In the genomic region with DNA sequence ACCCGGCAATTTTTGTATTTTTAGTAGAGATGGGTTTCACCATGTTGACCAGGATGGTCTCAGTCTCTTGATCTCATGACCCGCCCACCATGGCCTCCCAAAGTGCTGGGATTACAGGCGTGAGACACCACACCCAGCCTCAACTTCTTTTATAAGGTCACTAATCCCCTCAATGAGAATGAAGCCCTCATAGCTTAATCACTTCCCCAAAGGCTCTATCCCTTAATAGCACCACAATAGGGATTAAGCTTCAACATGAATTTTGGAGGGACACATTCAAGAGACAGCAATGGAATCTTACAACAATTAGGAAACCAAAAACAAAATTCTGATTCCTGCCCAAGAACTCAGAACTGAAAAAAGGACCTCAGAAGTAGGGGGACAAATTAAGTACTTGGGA, we compare ENCODE assay signal across 21 cellular contexts.
"Had no signal": no experiment of that assay in that cellular context is flagged by ENCODE, and none has a peak within 500 bp of the region (broad histone marks: within the 10 kb centered on the region; RNA-seq: fewer than 3 reads in every experiment).

No MANE protein-coding gene starts in this region.

- H3K4me2 ChIP-seq: KMS-11 had no signal

- ATAC-seq: K562 had no signal

- H3K4me3 Mint-ChIP-seq: IgD-negative memory B cell had no signal

- H3K9me3 ChIP-seq: SJSA1 had no signal

- H3K4me1 ChIP-seq: SJSA1 had no signal

- H3K4me3 ChIP-seq: K562, SJSA1, SK-N-MC had no signal

- H3K27ac Mint-ChIP-seq: IgD-negative memory B cell had no signal

- H3K36me3 ChIP-seq: SJSA1 had no signal

- H3K27me3 ChIP-seq: SJSA1 had no signal

- H3K9ac ChIP-seq: KMS-11 had no signal

- DNase-seq: MV-4-11, NCI-H1048, NCI-H1105, NCI-H1417 treated with DMSO at 0.1 percent for 48 hours, NCI-H146, NCI-H1694 treated with DMSO at 0.1 percent for 48 hours, NCI-H1930, NCI-H2081, NCI-H2107, NCI-H2227 treated with DMSO at 0.1 percent for 48 hours, NCI-H524 treated with DMSO at 0.1 percent for 48 hours, NCI-H69, Right ventricle myocardium superior, RPMI8226, SIG-M5 had no signal

- H3K27ac ChIP-seq: HL-60, KMS-11, SJSA1, SK-N-MC had no signal

- H3K9me3 Mint-ChIP-seq: IgD-negative memory B cell had no signal

- H3K27me3 Mint-ChIP-seq: IgD-negative memory B cell had no signal
